In genomic region chr7:151408839-151409554, GRCh38 we compare ENCODE assay signal across 8 cellular contexts. TPM values are rescaled to one million over a fixed set of nuclear protein-coding genes. Genes with fewer than 3 reads are reported as not detected.
DNase-seq lines count a peak whose midpoint lies in the region; ATAC-seq, FAIRE-seq and TF ChIP-seq lines count a peak whose summit lies in the region.

No MANE protein-coding gene starts in this region.

- TF ChIP-seq POLR2A in Peyer's patch (IDR thresholded peaks at IDR 0.05) = no peak
- TF ChIP-seq POLR2A in uterus (IDR thresholded peaks at IDR 0.05) = no peak

- no peak for FAIRE-seq in urothelium cell line (lab: Jason Lieb, UNC)

- intact Hi-C loops in mucosa of descending colon (cut with DNase I, micrococcal nuclease) (no loop called here), uterus (cut with DNase I; ENCODE audit: low total_unique reads) (no loop called here)

- no peaks in the 10 kb centered on the region for H3K9me3 ChIP-seq in Peyer's patch
- no peaks in the 10 kb centered on the region for H3K9me3 ChIP-seq in mucosa of descending colon
- H3K9me3 ChIP-seq in uterus = no peaks in the 10 kb centered on the region

- no peaks in the 10 kb centered on the region for H3K36me3 ChIP-seq in Peyer's patch
- no peaks in the 10 kb centered on the region for H3K36me3 ChIP-seq in mucosa of descending colon (ENCODE audit: low read depth)
- H3K36me3 ChIP-seq in uterus = no peaks in the 10 kb centered on the region

- H3K27ac ChIP-seq in Peyer's patch (peak overlapping the region; percentile 58 to 78 (median 67)), uterus (peak overlapping the region; percentile 70 to 74)

- DNase-seq in NCI-H1417 (lab: John Stamatoyannopoulos, UW) (peak in 2 of 3 experiments; percentile 43 to 44), NCI-H1417 treated with DMSO at 0.1 percent for 48 hours (lab: John Stamatoyannopoulos, UW) (no peak), Peyer's patch (peak; percentile 47 to 83 (median 55)), mucosa of descending colon (peak; percentile 24 to 58 (median 29)), uterus (no peak), GF-D8 (lab: John Stamatoyannopoulos, UW) (no peak), urothelium cell line (ENCODE audit: low spot score) (no peak)
- peak; percentile 94 for DNase-seq in central memory CD4-positive, alpha-beta T cell

- peak overlapping the region; percentile 40 to 56 (median 46) for H3K4me3 ChIP-seq in Peyer's patch
- H3K4me3 ChIP-seq in mucosa of descending colon = no peak overlapping the region
- H3K4me3 ChIP-seq in uterus = peak overlapping the region; percentile 34 to 44

- H3K4me1 ChIP-seq in Peyer's patch (peaks cover 0 to 19% (median 18%) of the 10 kb centered on the region in 4 donors), mucosa of descending colon (ENCODE audit: low read depth) (peaks cover 14% of the 10 kb centered on the region), uterus (peaks cover 0 to 16% of the 10 kb centered on the region in 2 donors)

- ATAC-seq in mucosa of descending colon = peak; percentile 72

- TF ChIP-seq CTCF in Peyer's patch (IDR thresholded peaks at IDR 0.05) = no peak
- no peak for TF ChIP-seq CTCF in mucosa of descending colon (IDR thresholded peaks at IDR 0.05)
- no peak for TF ChIP-seq CTCF in uterus (IDR thresholded peaks at IDR 0.05)

- H3K27me3 ChIP-seq in Peyer's patch = peaks cover 0 to 25% of the 10 kb centered on the region in 2 donors
- peaks cover 0 to 4% of the 10 kb centered on the region in 2 donors for H3K27me3 ChIP-seq in uterus

RNA-seq across cellular contexts. Expression of gene WDR86, which starts 0.8 kb away (rescaled TPM):
- total RNA-seq in Peyer's patch (10 to 100 TPM in 1 of 4 donors, 1 to 10 TPM in 2, not detected in 1; 5.9 to 13.2 (median 6.6) TPM), mucosa of descending colon (10 to 100 TPM in 1 of 3 donors, 1 to 10 TPM in 1, under 1 TPM in 1; 0.38 to 16.6 (median 1.2) TPM), uterus (100 to 1,000 TPM in 1 of 4 donors, 10 to 100 TPM in 2, 1 to 10 TPM in 1; 3.2 to 100 (median 53.4) TPM)

RNA-seq across cellular contexts. Expression of gene CRYGN, which starts 30.9 kb away (rescaled TPM):
- total RNA-seq in Peyer's patch = not detected
- total RNA-seq in mucosa of descending colon = under 1 TPM in 1 of 3 donors, not detected in 2; 0.51 TPM
- 1 to 10 TPM in 2 of 4 donors, under 1 TPM in 1, not detected in 1; 0.73 to 2.9 (median 2.4) TPM for total RNA-seq in uterus

Comparison
In these comparisons a context has a peak if more than half of its experiments do, and no peak if none do; other contexts are left out.
1. DNase-seq: peak in NCI-H1417 (2 of 3), Peyer's patch (3 of 3), central memory CD4-positive, alpha-beta T cell (single experiment) and mucosa of descending colon (3 of 3); none in NCI-H1417 treated with DMSO at 0.1 percent for 48 hours (single experiment), uterus (0 of 2), GF-D8 (single experiment) and urothelium cell line (single experiment).